8 cellular contexts compared by ENCODE assay signal in the genomic region with DNA sequence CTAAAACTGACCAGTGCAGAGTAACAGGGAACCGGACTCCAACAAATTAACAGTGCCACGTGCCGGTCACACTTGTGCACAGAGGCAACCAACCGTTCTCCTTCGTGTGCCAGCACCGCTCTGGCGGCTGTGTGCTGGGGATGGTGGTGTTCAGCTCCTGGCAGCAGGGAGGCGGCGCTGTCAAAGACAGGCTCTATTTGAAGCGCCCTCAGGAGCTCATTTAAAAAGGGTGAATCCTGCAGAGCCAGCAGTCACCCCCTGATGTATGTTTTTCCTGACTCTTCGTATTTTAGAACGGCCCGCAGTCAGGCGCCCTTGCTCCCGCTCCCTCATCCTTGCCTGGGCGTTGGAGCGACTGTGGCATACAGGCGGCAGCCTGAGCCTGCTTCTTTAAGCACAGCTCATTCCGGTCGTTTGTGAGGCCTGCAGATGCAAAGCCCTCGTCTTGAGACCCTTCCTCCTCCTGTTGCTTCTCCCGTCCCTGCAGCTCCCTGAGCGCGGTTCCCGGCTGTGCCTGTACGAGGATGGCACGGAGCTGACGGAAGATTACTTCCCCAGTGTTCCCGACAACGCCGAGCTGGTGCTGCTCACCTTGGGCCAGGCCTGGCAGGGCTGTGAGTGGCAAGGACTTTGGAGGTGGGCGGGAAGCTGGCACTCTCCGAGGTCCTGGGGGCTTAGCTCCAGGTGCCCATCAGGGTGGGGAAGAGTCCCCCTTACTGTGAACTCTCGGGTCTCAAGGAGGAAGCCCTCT. TPM values are rescaled to one million over a fixed set of nuclear protein-coding genes. Genes with fewer than 3 reads are reported as not detected.
DNase-seq lines count a peak whose midpoint lies in the region; ATAC-seq and TF ChIP-seq lines count a peak whose summit lies in the region.

No MANE protein-coding gene starts in this region.

- H3K4me3 Mint-ChIP-seq in activated naive CD8-positive, alpha-beta T cell = peak overlapping the region; percentile 97

- DNase-seq in DMS53 treated with DMSO at 0.1 percent for 48 hours (lab: John Stamatoyannopoulos, UW; ENCODE audit: unreplicated experiment) (peak; percentile 27), hepatic stellate cell (ENCODE audit: low spot score) (peak; percentile 66), renal cortical epithelial cell (ENCODE audit: low read depth) (peak; percentile 29), GM20000 (ENCODE audit: low spot score) (no peak)
- peak; percentile 42 for DNase-seq in Jurkat, Clone E6-1 (ENCODE audit: low read depth, low spot score)
- no peak for DNase-seq in stimulated activated CD4-positive, alpha-beta T cell treated with anti-CD3 and anti-CD28 coated beads, Interleukin-4, amount 100 ng/mL, for 1 hour

- H3K36me3 Mint-ChIP-seq in activated naive CD8-positive, alpha-beta T cell = peaks cover 2% of the 10 kb centered on the region

- peak overlapping the region; percentile 41 for H3K27ac Mint-ChIP-seq in activated naive CD8-positive, alpha-beta T cell

- peaks cover 33% of the 10 kb centered on the region for H3K4me1 Mint-ChIP-seq in activated naive CD8-positive, alpha-beta T cell (ENCODE audit: low read depth)

- no peaks in the 10 kb centered on the region for H3K27me3 Mint-ChIP-seq in activated naive CD8-positive, alpha-beta T cell

- no peak for ATAC-seq in GM18873 (IDR thresholded peaks at IDR 0.05; ENCODE audit: low FRiP score, unreplicated experiment)

- no peak for TF ChIP-seq CTCF in GM20000 (IDR thresholded peaks at IDR 0.05; ENCODE audit: extremely low read depth, missing control alignments)

- H3K9me3 Mint-ChIP-seq in activated naive CD8-positive, alpha-beta T cell (ENCODE audit: low read depth) = no peaks in the 10 kb centered on the region

- H3K4me3 ChIP-seq in Jurkat, Clone E6-1 (ENCODE audit: low read length) = peak overlapping the region; percentile 84

RNA-seq across cellular contexts. Expression of gene DFFB, which starts 1.1 kb away (rescaled TPM):
- polyA plus RNA-seq in Jurkat, Clone E6-1 (2012; ENCODE audit: insufficient read depth, insufficient read length) = 19.3 TPM
- 5.1 and 5.4 TPM in 2 replicates for total RNA-seq in renal cortical epithelial cell

RNA-seq across cellular contexts. Expression of gene CEP104, which starts 1.4 kb away (rescaled TPM):
- 55.5 TPM for polyA plus RNA-seq in Jurkat, Clone E6-1 (2012; ENCODE audit: insufficient read depth, insufficient read length)
- total RNA-seq in renal cortical epithelial cell = 20.7 and 44.8 TPM in 2 replicates

RNA-seq across cellular contexts. Expression of gene C1orf174, which starts 41.7 kb away (rescaled TPM):
- polyA plus RNA-seq in Jurkat, Clone E6-1 (2012; ENCODE audit: insufficient read depth, insufficient read length) = 40.5 TPM
- total RNA-seq in renal cortical epithelial cell = 31.8 and 33.5 TPM in 2 replicates

Comparison
In these comparisons a context has a peak if more than half of its experiments do, and no peak if none do; other contexts are left out.
1. DNase-seq: peak in DMS53 treated with DMSO at 0.1 percent for 48 hours (single experiment), Jurkat, Clone E6-1 (single experiment), hepatic stellate cell (single experiment) and renal cortical epithelial cell (single experiment); none in GM20000 (single experiment) and stimulated activated CD4-positive, alpha-beta T cell treated with anti-CD3 and anti-CD28 coated beads, Interleukin-4, amount 100 ng/mL, for 1 hour (single experiment).